Comparison of ENCODE assay signal across 10 cellular contexts in genomic region chr12:104763163-104763805, GRCh38.
DNase-seq lines count a peak whose midpoint lies in the region; ATAC-seq, FAIRE-seq and TF ChIP-seq lines count a peak whose summit lies in the region.
"Had no signal": no experiment of that assay in that cellular context is flagged by ENCODE, and none has a peak within 500 bp of the region (broad histone marks: within the 10 kb centered on the region; RNA-seq: fewer than 3 reads in every experiment).

No MANE protein-coding gene starts in this region.

- no peaks in the 10 kb centered on the region for H3K79me2 ChIP-seq in astrocyte (ENCODE audit: insufficient read depth, low read length)

- H3K36me3 Mint-ChIP-seq in astrocyte (ENCODE audit: low read depth, unreplicated experiment), result peaks cover 5% of the 10 kb centered on the region

- peak; percentile 17 for FAIRE-seq in astrocyte (lab: Jason Lieb, UNC)

- ATAC-seq in GM18909 (IDR thresholded peaks at IDR 0.05; ENCODE audit: poor library complexity, unreplicated experiment) (peak; percentile 53), GM19023 (IDR thresholded peaks at IDR 0.05; ENCODE audit: unreplicated experiment) (no peak), Right ventricle myocardium superior (ENCODE audit: poor library complexity) (no peak)

- H2AFZ ChIP-seq in astrocyte (ENCODE audit: low read depth, low read length), result no peak overlapping the region

- peaks cover 7% of the 10 kb centered on the region for H3K4me1 Mint-ChIP-seq in astrocyte (ENCODE audit: low read depth, unreplicated experiment)

- DNase-seq in A172 (ENCODE audit: low spot score), result peak; percentile 18
- DNase-seq in MV-4-11 (lab: John Stamatoyannopoulos, UW), result peak; percentile 91
- DNase-seq in astrocyte (ENCODE audit: low read depth), result no peak
- DNase-seq in cerebellar cortex (ENCODE audit: low spot score), result no peak
- DNase-seq in spleen, result no peak
- DNase-seq in Right ventricle myocardium superior, result no peak

- H3K4me3 ChIP-seq in astrocyte (ENCODE audit: insufficient read depth, low read depth, low read length) (no peak overlapping the region), spleen (no peak overlapping the region)
- H3K4me3 ChIP-seq: BLaER1 had no signal

- H3K27ac ChIP-seq in astrocyte (ENCODE audit: low read depth, low read length) (no peak overlapping the region), spleen (peak overlapping the region in 3 of 8 donors; percentile 32 to 78 (median 51))
- H3K27ac ChIP-seq: BLaER1 had no signal

- H3K4me1 ChIP-seq in astrocyte (ENCODE audit: insufficient read depth, low read length) (peaks cover 5% of the 10 kb centered on the region), spleen (peaks cover 0 to 45% (median 17%) of the 10 kb centered on the region in 6 donors)

- intact Hi-C loops in spleen (cut with DNase I; ENCODE audit: low total_unique reads), result no loop called here
- intact Hi-C loops in Right ventricle myocardium superior (cut with DNase I), result no loop called here

- WGBS in spleen, 5 donors, result 71 to 83% (median 80%) methylated on average over 6 of the region's 6 CpGs

- no peaks in the 10 kb centered on the region for H3K9me3 Mint-ChIP-seq in astrocyte (ENCODE audit: unreplicated experiment)
- H3K9me3 Mint-ChIP-seq: neural crest cell had no signal

- H3K36me3 ChIP-seq in astrocyte (ENCODE audit: insufficient read depth, low read length) (no peaks in the 10 kb centered on the region), spleen (peaks cover 0 to 13% (median 5%) of the 10 kb centered on the region in 6 donors)

- H3K27ac Mint-ChIP-seq in astrocyte (ENCODE audit: unreplicated experiment), result no peak overlapping the region

- TF ChIP-seq POLR2A in spleen (IDR thresholded peaks at IDR 0.05), result no peak

- no peak overlapping the region for H3K4me3 Mint-ChIP-seq in astrocyte (ENCODE audit: unreplicated experiment)
- H3K4me3 Mint-ChIP-seq: neural crest cell had no signal

- H4K20me1 ChIP-seq in astrocyte (ENCODE audit: insufficient read depth, low read length), result peaks cover 19% of the 10 kb centered on the region

- H3K9ac ChIP-seq in astrocyte (ENCODE audit: low read length), result no peak overlapping the region
- H3K9ac ChIP-seq: BLaER1 had no signal

- no peak overlapping the region for H3K4me2 ChIP-seq in astrocyte (ENCODE audit: low read length)
- H3K4me2 ChIP-seq: BLaER1 had no signal

- H3K9me3 ChIP-seq in astrocyte (ENCODE audit: insufficient read depth, low read depth, low read length) (no peaks in the 10 kb centered on the region), spleen (no peaks in the 10 kb centered on the region)
- H3K9me3 ChIP-seq: BLaER1 had no signal

- TF ChIP-seq CTCF in astrocyte (IDR thresholded peaks at IDR 0.05; ENCODE audit: insufficient read depth, low read depth, low read length) (no peak), spleen (IDR thresholded peaks at IDR 0.05 in 8 of 11, conservative IDR thresholded peaks at IDR 0.05 in 3 of 11) (no peak)

- H3K27me3 Mint-ChIP-seq in astrocyte (ENCODE audit: low read depth, unreplicated experiment), result no peaks in the 10 kb centered on the region

- H3K27me3 ChIP-seq in astrocyte (ENCODE audit: insufficient read depth, low read length) (no peaks in the 10 kb centered on the region), spleen (replicated peaks in 1 of 7) (no peaks in the 10 kb centered on the region)
- H3K27me3 ChIP-seq: BLaER1 had no signal

Comparison
In these comparisons a context has a peak if more than half of its experiments do, and no peak if none do; other contexts are left out.
1. DNase-seq: peak in A172 (single experiment) and MV-4-11 (single experiment); none in astrocyte (single experiment), cerebellar cortex (single experiment), spleen (single experiment) and Right ventricle myocardium superior (single experiment).